Comparison of ENCODE assay signal across 12 cellular contexts in the genomic region with DNA sequence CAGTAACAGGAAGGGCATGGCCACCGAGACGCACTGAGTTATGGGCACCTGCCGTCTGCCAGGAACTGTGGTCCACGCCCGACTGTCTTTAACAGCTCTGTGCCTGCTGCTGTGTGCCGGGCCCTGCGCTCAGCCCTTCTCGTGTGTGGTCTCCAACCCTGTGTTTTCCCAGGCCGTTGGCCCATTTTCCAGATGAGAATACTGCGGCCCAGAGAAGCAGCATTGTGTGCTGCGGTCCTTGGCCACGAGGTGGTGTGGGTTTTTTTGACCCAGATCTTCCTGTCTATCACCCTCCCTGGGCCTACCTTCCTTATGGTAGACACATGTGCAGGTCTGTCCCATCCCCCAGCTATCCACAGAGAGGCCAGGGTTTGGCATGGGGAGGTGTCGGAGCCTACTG. TPM values are rescaled to one million over a fixed set of nuclear protein-coding genes. Genes with fewer than 3 reads are reported as not detected.
DNase-seq lines count a peak whose midpoint lies in the region; ATAC-seq and TF ChIP-seq lines count a peak whose summit lies in the region.
"Had no signal": no experiment of that assay in that cellular context is flagged by ENCODE, and none has a peak within 500 bp of the region (broad histone marks: within the 10 kb centered on the region; RNA-seq: fewer than 3 reads in every experiment).

No MANE protein-coding gene starts in this region.

- no peak overlapping the region for H3K4me3 ChIP-seq in CD4-positive, CD25-positive, alpha-beta regulatory T cell (ENCODE audit: low read depth, low read length)
- H3K4me3 ChIP-seq in OCI-LY3 (ENCODE audit: low read length) (no peak overlapping the region), esophagus (ENCODE audit: low read depth in 1 of 2, low read length in 2 of 2) (no peak overlapping the region), prostate gland (no peak overlapping the region), MG63 (no peak overlapping the region)

- peaks cover 45% of the 10 kb centered on the region for H4K20me1 ChIP-seq in OCI-LY3 (ENCODE audit: insufficient read depth, low read length)

- H3K27me3 Mint-ChIP-seq in CD4-positive, CD25-positive, alpha-beta regulatory T cell = no peaks in the 10 kb centered on the region
- H3K27me3 Mint-ChIP-seq: B cell had no signal

- DNase-seq in CD4-positive, CD25-positive, alpha-beta regulatory T cell = no peak
- DNase-seq in prostate gland (ENCODE audit: low spot score) = no peak
- no peak for DNase-seq in MG63
- DNase-seq in NCI-H526 treated with DMSO at 0.1 percent for 48 hours (lab: John Stamatoyannopoulos, UW) = no peak
- DNase-seq in NCI-H82 treated with DMSO at 0.1 percent for 48 hours (lab: John Stamatoyannopoulos, UW; ENCODE audit: unreplicated experiment) = no peak
- DNase-seq: GOT3, NCI-H2081, T1000 had no signal

- H3K4me1 Mint-ChIP-seq in CD4-positive, CD25-positive, alpha-beta regulatory T cell = peaks cover 0 to 14% (median 3%) of the 10 kb centered on the region in 4 donors

- H3K36me3 Mint-ChIP-seq in CD4-positive, CD25-positive, alpha-beta regulatory T cell = no peaks in the 10 kb centered on the region

- H3K4me3 Mint-ChIP-seq in CD4-positive, CD25-positive, alpha-beta regulatory T cell = no peak overlapping the region
- H3K4me3 Mint-ChIP-seq: B cell had no signal

- H2AFZ ChIP-seq in OCI-LY3 (ENCODE audit: low read depth, low read length) = no peak overlapping the region

- no peaks in the 10 kb centered on the region for H3K36me3 ChIP-seq in CD4-positive, CD25-positive, alpha-beta regulatory T cell (ENCODE audit: control insufficient read depth, insufficient read depth, low read length)
- H3K36me3 ChIP-seq in OCI-LY3 (replicated peaks; ENCODE audit: low read depth, low read length) (no peaks in the 10 kb centered on the region), esophagus (ENCODE audit: control insufficient read depth in 2 of 2, insufficient read depth in 2 of 2, low read length in 1 of 2) (peaks cover 0 to 3% of the 10 kb centered on the region in 2 donors), prostate gland (no peaks in the 10 kb centered on the region), MG63 (no peaks in the 10 kb centered on the region)

- H3K27ac ChIP-seq in CD4-positive, CD25-positive, alpha-beta regulatory T cell (ENCODE audit: insufficient read depth, low read length, poor library complexity, severe bottlenecking) = no peak overlapping the region
- H3K27ac ChIP-seq in OCI-LY3 (ENCODE audit: low read length) = no peak overlapping the region
- H3K27ac ChIP-seq in esophagus (ENCODE audit: low read depth in 2 of 2, low read length in 1 of 2) = peak overlapping the region; percentile 94 to 95
- H3K27ac ChIP-seq in prostate gland = peak overlapping the region; percentile 79 to 87

- H3K9me3 ChIP-seq in CD4-positive, CD25-positive, alpha-beta regulatory T cell (ENCODE audit: control insufficient read depth in 2 of 2, low read length in 2 of 2) = no peaks in the 10 kb centered on the region
- H3K9me3 ChIP-seq in OCI-LY3 (ENCODE audit: insufficient read depth, low read length) (no peaks in the 10 kb centered on the region), esophagus (ENCODE audit: control insufficient read depth in 2 of 2, insufficient read depth in 1 of 2, low read depth in 1 of 2, low read length in 1 of 2) (no peaks in the 10 kb centered on the region), prostate gland (no peaks in the 10 kb centered on the region), MG63 (no peaks in the 10 kb centered on the region)

- no peak for TF ChIP-seq POLR2A in prostate gland (IDR thresholded peaks at IDR 0.05)

- WGBS in esophagus, 2 donors = 61 to 64% methylated on average over 13 of the region's 13 CpGs
- 78% methylated on average over 13 of the region's 13 CpGs for WGBS in prostate gland

- no peaks in the 10 kb centered on the region for H3K27me3 ChIP-seq in CD4-positive, CD25-positive, alpha-beta regulatory T cell (ENCODE audit: control insufficient read depth, insufficient read depth, low read length)
- no peaks in the 10 kb centered on the region for H3K27me3 ChIP-seq in OCI-LY3 (ENCODE audit: low read depth, low read length)
- H3K27me3 ChIP-seq in esophagus (ENCODE audit: control insufficient read depth in 1 of 2, insufficient read depth in 2 of 2, low read length in 2 of 2) = no peaks in the 10 kb centered on the region
- no peaks in the 10 kb centered on the region for H3K27me3 ChIP-seq in prostate gland (replicated peaks; ENCODE audit: insufficient read depth)
- H3K27me3 ChIP-seq in MG63 = no peaks in the 10 kb centered on the region

- no peaks in the 10 kb centered on the region for H3K9me3 Mint-ChIP-seq in CD4-positive, CD25-positive, alpha-beta regulatory T cell

- peaks cover 11% of the 10 kb centered on the region for H3K79me2 ChIP-seq in OCI-LY3 (ENCODE audit: low read length)

- intact Hi-C loops in prostate gland (cut with DNase I) = no loop called here

- peak; percentile 47 for TF ChIP-seq CTCF in OCI-LY3 (IDR thresholded peaks at IDR 0.05; ENCODE audit: low read depth, low read length)
- TF ChIP-seq CTCF in prostate gland (IDR thresholded peaks at IDR 0.05) = no peak

- H3K27ac Mint-ChIP-seq in CD4-positive, CD25-positive, alpha-beta regulatory T cell = peak overlapping the region; percentile 38 to 91 (median 42)
- H3K27ac Mint-ChIP-seq: B cell had no signal

- H3K9ac ChIP-seq in OCI-LY3 (ENCODE audit: low read length) = no peak overlapping the region

- no peak for ATAC-seq in CD4-positive, CD25-positive, alpha-beta regulatory T cell (ENCODE audit: low read depth in 2 of 2)
- ATAC-seq in GM19023 (IDR thresholded peaks at IDR 0.05; ENCODE audit: unreplicated experiment) = no peak

- no peak overlapping the region for H3K4me2 ChIP-seq in OCI-LY3 (ENCODE audit: low read length)

- no peaks in the 10 kb centered on the region for H3K4me1 ChIP-seq in CD4-positive, CD25-positive, alpha-beta regulatory T cell (ENCODE audit: control insufficient read depth, insufficient read depth, low read length, poor library complexity, severe bottlenecking)
- peaks cover 23% of the 10 kb centered on the region for H3K4me1 ChIP-seq in OCI-LY3 (ENCODE audit: low read length)
- peaks cover 43 to 88% of the 10 kb centered on the region in 2 donors for H3K4me1 ChIP-seq in esophagus (ENCODE audit: control insufficient read depth in 2 of 2, insufficient read depth in 2 of 2, low read length in 1 of 2)
- peaks cover 67% of the 10 kb centered on the region for H3K4me1 ChIP-seq in prostate gland (replicated peaks)

RNA-seq across cellular contexts. Expression of gene RXRA, which starts 47.0 kb away (rescaled TPM):
- 13.6 TPM for total RNA-seq in CD4-positive, CD25-positive, alpha-beta regulatory T cell
- polyA plus RNA-seq in CD4-positive, CD25-positive, alpha-beta regulatory T cell = 1 to 10 TPM in 2 of 4 donors, under 1 TPM in 2; 0.29 to 2.1 (median 1.2) TPM
- 10 to 100 TPM; 31.4 to 63.4 TPM for polyA plus RNA-seq in esophagus
- 10 to 100 TPM; 69.5 to 84.1 TPM for total RNA-seq in prostate gland
- total RNA-seq in MG63 (2014; rRNA removed; shearing (Covaris generic); ENCODE audit: low replicate concordance) = 18.2 and 40.5 TPM in 2 replicates

Comparison
In these comparisons a context has a peak if more than half of its experiments do, and no peak if none do; other contexts are left out.
1. H3K27ac ChIP-seq: peak in esophagus (2 of 2) and prostate gland (2 of 2); none in CD4-positive, CD25-positive, alpha-beta regulatory T cell (single experiment) and OCI-LY3 (single experiment).